17 cellular contexts compared by ENCODE assay signal in genomic region chr4:119872344-119873031, GRCh38.
DNase-seq lines count a peak whose midpoint lies in the region; ATAC-seq, FAIRE-seq and TF ChIP-seq lines count a peak whose summit lies in the region.
"Had no signal": no experiment of that assay in that cellular context is flagged by ENCODE, and none has a peak within 500 bp of the region (broad histone marks: within the 10 kb centered on the region; RNA-seq: fewer than 3 reads in every experiment).

No MANE protein-coding gene starts in this region.

- no peaks in the 10 kb centered on the region for H3K9me1 ChIP-seq in IMR-90 (ENCODE audit: insufficient read depth, low read length)

- TF ChIP-seq POLR2A in IMR-90 (IDR thresholded peaks at IDR 0.05; ENCODE audit: low read depth, low read length) = no peak
- TF ChIP-seq POLR2A in H1 (IDR thresholded peaks at IDR 0.05; ENCODE audit: control extremely low read depth in 1 of 2, low read depth in 2 of 2, low read length in 2 of 2) = no peak

- H3K4ac ChIP-seq in IMR-90 (ENCODE audit: low read depth, low read length) (no peak overlapping the region), H1 (replicated peaks; ENCODE audit: insufficient read length, low read depth, low read length) (no peak overlapping the region)

- H3K56ac ChIP-seq in IMR-90 (ENCODE audit: extremely low read depth, insufficient read depth, low read length) (no peak overlapping the region), H1 (replicated peaks; ENCODE audit: insufficient read length, low read depth, low read length) (no peak overlapping the region)

- no peak overlapping the region for H4K91ac ChIP-seq in IMR-90 (ENCODE audit: insufficient read depth, low read depth, low read length)
- no peak overlapping the region for H4K91ac ChIP-seq in H1 (replicated peaks; ENCODE audit: insufficient read length, low read length)

- dilution Hi-C loops in IMR-90 (cut with HindIII; ENCODE audit: low sequenced_read_pairs, unreplicated experiment) = no loop called here

- H3K79me1 ChIP-seq in IMR-90 (ENCODE audit: low read depth in 1 of 2, low read length in 2 of 2) (no peaks in the 10 kb centered on the region), H1 (ENCODE audit: low read depth, low read length) (no peaks in the 10 kb centered on the region)

- intact Hi-C loops in Calu3 (cut with micrococcal nuclease; ENCODE audit: unreplicated experiment) = loop anchor here (2.0 to 5.0 kb wide), 3 partner anchors 80 to 176 kb away; no protein-coding TSS in a partner anchor
- intact Hi-C loops in IMR-90 (cut with micrococcal nuclease) = loop anchor here (5.0 kb wide), 1 partner anchor 245 kb away; the partner anchor contains the start of gene PDE5A

- H3K9me3 Mint-ChIP-seq in Calu3 (ENCODE audit: low read depth, unreplicated experiment) (peaks cover 2% of the 10 kb centered on the region), mesothelial cell of epicardium (peaks cover 3% of the 10 kb centered on the region)

- H4K20me1 ChIP-seq in IMR-90 (ENCODE audit: insufficient read depth, low read length) (no peaks in the 10 kb centered on the region), H1 (replicated peaks in 1 of 2; ENCODE audit: control insufficient read depth in 1 of 2, insufficient read depth in 2 of 2, low read length in 2 of 2) (no peaks in the 10 kb centered on the region)

- H3K9ac ChIP-seq in IMR-90 (ENCODE audit: low read depth, low read length) (no peak overlapping the region), H1 (replicated peaks in 1 of 4; ENCODE audit: extremely low read depth in 1 of 4, low read depth in 3 of 4, low read length in 3 of 4) (no peak overlapping the region)
- H3K9ac ChIP-seq: KMS-11 had no signal

- H2BK20ac ChIP-seq in IMR-90 (ENCODE audit: low read depth, low read length) (no peak overlapping the region), H1 (ENCODE audit: low read length) (no peak overlapping the region)

- H3K4me1 Mint-ChIP-seq in Calu3 (ENCODE audit: low read depth, unreplicated experiment) (peaks cover 23% of the 10 kb centered on the region), mesothelial cell of epicardium (peaks cover 18% of the 10 kb centered on the region)

- ATAC-seq in IMR-90 (ENCODE audit: low read depth) (no peak), HG02884 (IDR thresholded peaks at IDR 0.05; ENCODE audit: unreplicated experiment) (no peak), HG03039 (IDR thresholded peaks at IDR 0.05; ENCODE audit: unreplicated experiment) (no peak)

- H2BK5ac ChIP-seq in IMR-90 (ENCODE audit: low read depth, low read length, poor library complexity, severe bottlenecking) (no peak overlapping the region), H1 (ENCODE audit: low read depth, low read length) (no peak overlapping the region)

- H3K36me3 Mint-ChIP-seq in Calu3 (ENCODE audit: insufficient read depth, unreplicated experiment) (peaks cover 16% of the 10 kb centered on the region), mesothelial cell of epicardium (no peaks in the 10 kb centered on the region)

- H3K9me3 ChIP-seq in IMR-90 (ENCODE audit: control insufficient read depth, insufficient read depth, low read length) (no peaks in the 10 kb centered on the region), H1 (ENCODE audit: insufficient read depth in 2 of 2, low read depth in 1 of 2, low read length in 1 of 2) (no peaks in the 10 kb centered on the region)
- H3K9me3 ChIP-seq: SJCRH30 had no signal

- H3K36me3 ChIP-seq in IMR-90 (ENCODE audit: control insufficient read depth, insufficient read depth, low read length) = no peaks in the 10 kb centered on the region
- H3K36me3 ChIP-seq in H1 (ENCODE audit: control insufficient read depth in 2 of 4, insufficient read depth in 4 of 4, low read length in 3 of 4) = no peaks in the 10 kb centered on the region
- H3K36me3 ChIP-seq: SJCRH30 had no signal

- no peak overlapping the region for H3K27ac ChIP-seq in IMR-90 (ENCODE audit: insufficient read depth, low read length)
- no peak overlapping the region for H3K27ac ChIP-seq in H1 (ENCODE audit: low read depth, low read length)
- H3K27ac ChIP-seq: C4-2B, KMS-11, SJCRH30 had no signal

- H3K4me2 ChIP-seq in IMR-90 (ENCODE audit: low read depth, low read length) (no peak overlapping the region; the same call in 1 of the 2 replicates), H1 (ENCODE audit: insufficient read depth in 1 of 2, low read depth in 2 of 2, low read length in 2 of 2) (no peak overlapping the region)
- H3K4me2 ChIP-seq: KMS-11 had no signal

- H3K4me1 ChIP-seq in IMR-90 (ENCODE audit: control insufficient read depth, insufficient read depth, low read length) = 0 out of 2 replicates have a peak, but pooled peaks cover 2% of the 10 kb centered on the region
- no peaks in the 10 kb centered on the region for H3K4me1 ChIP-seq in H1 (replicated peaks in 1 of 4; ENCODE audit: control insufficient read depth in 3 of 4, insufficient read depth in 4 of 4, low read length in 3 of 4)

- TF ChIP-seq EP300 in H1 (IDR thresholded peaks at IDR 0.05; ENCODE audit: borderline replicate concordance in 1 of 2, low read depth in 2 of 2, low read length in 2 of 2) = no peak

- FAIRE-seq in H1 (lab: Jason Lieb, UNC) = no peak

- no TSS peak for BruUV-seq in Calu3 (replicated peaks; lab: Mats Ljungman, UMichigan)
- no TSS peak for BruUV-seq in IMR-90 (replicated peaks; lab: Mats Ljungman, UMichigan)

- no peak overlapping the region for H3K4me3 ChIP-seq in IMR-90 (ENCODE audit: insufficient read depth, low read depth, low read length)
- no peak overlapping the region for H3K4me3 ChIP-seq in H1 (ENCODE audit: extremely low read depth in 1 of 4, insufficient read depth in 2 of 4, low read depth in 3 of 4, low read length in 4 of 4)
- H3K4me3 ChIP-seq: SJCRH30 had no signal

- H2AK9ac ChIP-seq in IMR-90 (replicated peaks; ENCODE audit: low read depth, low read length, poor library complexity) = no peak overlapping the region

- H3K23ac ChIP-seq in IMR-90 (ENCODE audit: low read depth, low read length) (no peak overlapping the region), H1 (ENCODE audit: insufficient read length) (no peak overlapping the region)

- 53% methylated on average over 2 of the region's 2 CpGs; no CpG with 5 or more reads in 1 of the 2 experiments for WGBS in IMR-90 (ENCODE audit: extremely low coverage in 2 of 2, insufficient read length in 1 of 2), 2 experiments
- WGBS in H1 (ENCODE audit: extremely low coverage in 1 of 2, insufficient coverage in 1 of 2, insufficient read length in 1 of 2, insufficient replicate concordance in 2 of 2, low coverage in 1 of 2, low lambda C conversion rate in 2 of 2, missing lambda C conversion rate in 1 of 2), 2 experiments = 71% methylated on average over 2 of the region's 2 CpGs; no CpG with 5 or more reads in 1 of the 2 experiments

- TF ChIP-seq CTCF in Calu3 (IDR thresholded peaks at IDR 0.05; ENCODE audit: unreplicated experiment) (no peak), IMR-90 (conservative IDR thresholded peaks at IDR 0.05; ENCODE audit: low read depth, low read length) (no peak), H1 (IDR thresholded peaks at IDR 0.05; ENCODE audit: control extremely low read depth in 1 of 3, insufficient read depth in 1 of 3, low read depth in 1 of 3, low read length in 3 of 3) (no peak), mesothelial cell of epicardium (IDR thresholded peaks at IDR 0.05; ENCODE audit: unreplicated experiment) (no peak)

- H4K8ac ChIP-seq in IMR-90 (ENCODE audit: low read depth in 2 of 2, low read length in 2 of 2) (no peak overlapping the region), H1 (ENCODE audit: extremely low read depth, insufficient read depth, low read length) (no peak overlapping the region)

- H4K5ac ChIP-seq in IMR-90 (ENCODE audit: low read depth, low read length) (no peak overlapping the region), H1 (ENCODE audit: insufficient read length, low read depth, low read length) (no peak overlapping the region)

- H2AK5ac ChIP-seq in IMR-90 (ENCODE audit: low read depth, low read length) (no peak overlapping the region), H1 (ENCODE audit: low read depth, low read length) (no peak overlapping the region)

- H3K27ac Mint-ChIP-seq in Calu3 (ENCODE audit: unreplicated experiment) (peak overlapping the region; percentile 92), mesothelial cell of epicardium (peak overlapping the region; percentile 26)

- H3K23me2 ChIP-seq in H1 (ENCODE audit: low read depth, low read length) = no peaks in the 10 kb centered on the region

- H2BK120ac ChIP-seq in IMR-90 (ENCODE audit: low read depth, low read length) = no peak overlapping the region
- H2BK120ac ChIP-seq in H1 (replicated peaks; ENCODE audit: low read depth, low read length) = no peak overlapping the region

- H3K79me2 ChIP-seq in H1 (ENCODE audit: control insufficient read depth in 1 of 2, insufficient read depth in 2 of 2, low read length in 2 of 2) = no peaks in the 10 kb centered on the region

- TF ChIP-seq RAD21 in IMR-90 (IDR thresholded peaks at IDR 0.05; ENCODE audit: low read length) (no peak), H1 (IDR thresholded peaks at IDR 0.05 in 1 of 2, conservative IDR thresholded peaks at IDR 0.05 in 1 of 2; ENCODE audit: low read depth in 2 of 2, low read length in 2 of 2) (no peak)

- peak; percentile 3 for DNase-seq in Calu3
- no peak for DNase-seq in IMR-90
- no peak for DNase-seq in H1 (ENCODE audit: low read depth in 1 of 2, low spot score in 2 of 2)
- no peak for DNase-seq in mesothelial cell of epicardium (ENCODE audit: low spot score in 2 of 2, unreplicated experiment in 2 of 2)
- no peak for DNase-seq in OCI-M1 (lab: John Stamatoyannopoulos, UW)
- no peak for DNase-seq in stimulated activated CD4-positive, alpha-beta T cell treated with anti-CD3 and anti-CD28 coated beads, Interleukin-4, amount 100 ng/mL, for 1 hour
- DNase-seq: DMS79 treated with DMSO at 0.1 percent for 48 hours, HCEC 1CT, NCI-H1436 treated with DMSO at 0.1 percent for 48 hours, NCI-H2081 treated with DMSO at 0.1 percent for 48 hours, NCI-H2227 treated with DMSO at 0.1 percent for 48 hours, RPMI8226 had no signal

- POLR2A ChIA-PET in IMR-90 (lab: Charles Lee; ENCODE audit: unreplicated experiment) (no interaction called here), H1 (lab: Charles Lee; ENCODE audit: partially characterized antibody) (interaction anchor here (0.8 kb wide), 1 partner anchor 10 kb away, joined by 3 read pairs; no protein-coding TSS in a partner anchor)

- CTCF ChIA-PET in Calu3 (lab: Charles Lee) = interaction anchor here (0.9 kb wide), 1 partner anchor 244 kb away, joined by 3 read pairs; the partner anchor contains the start of gene PDE5A
- CTCF ChIA-PET in IMR-90 (lab: Yijun Ruan, JAX) = interaction anchor here (0.5 to 0.7 kb wide), 2 partner anchors 10 to 1298 kb away, joined by 3 read pairs; no protein-coding TSS in a partner anchor
- CTCF ChIA-PET in H1 (lab: Charles Lee; ENCODE audit: partially characterized antibody) = interaction anchor here (0.6 to 1.4 kb wide), 5 partner anchors 11 to 166 kb away, joined by 3 to 4 read pairs (median 3); no protein-coding TSS in a partner anchor

- H3K14ac ChIP-seq in IMR-90 (replicated peaks; ENCODE audit: low read depth, low read length) (no peak overlapping the region), H1 (ENCODE audit: insufficient read length) (no peak overlapping the region)

- H2AFZ ChIP-seq in IMR-90 (replicated peaks; ENCODE audit: low read length, poor library complexity) (no peak overlapping the region), H1 (ENCODE audit: low read length) (0 out of 2 replicates have a peak overlapping the region, but pooled peaks have one; percentile 56)

- in situ Hi-C loops in IMR-90 (cut with MboI; ENCODE audit: low sequenced_read_pairs) = no loop called here

- H3K27me3 Mint-ChIP-seq in Calu3 (ENCODE audit: unreplicated experiment) = no peaks in the 10 kb centered on the region
- H3K27me3 Mint-ChIP-seq in mesothelial cell of epicardium (ENCODE audit: low read depth) = peaks cover 2% of the 10 kb centered on the region

- no peak overlapping the region for H2BK12ac ChIP-seq in H1 (ENCODE audit: low read depth, low read length)

- H3K4me3 Mint-ChIP-seq in Calu3 (ENCODE audit: low read depth, unreplicated experiment) (peak overlapping the region; percentile 22), mesothelial cell of epicardium (no peak overlapping the region)

- H2BK15ac ChIP-seq in IMR-90 (ENCODE audit: low read depth, low read length) (no peak overlapping the region), H1 (ENCODE audit: low read length) (no peak overlapping the region)

- H3K18ac ChIP-seq in IMR-90 (ENCODE audit: low read depth, low read length) (no peak overlapping the region), H1 (ENCODE audit: extremely low read depth, low read length) (no peak overlapping the region)

- H3K27me3 ChIP-seq in IMR-90 (ENCODE audit: control insufficient read depth, insufficient read depth, low read length) (no peaks in the 10 kb centered on the region), H1 (replicated peaks in 1 of 4; ENCODE audit: control insufficient read depth in 3 of 4, extremely low read depth in 1 of 4, insufficient read depth in 3 of 4, low read length in 3 of 4) (no peaks in the 10 kb centered on the region)
- H3K27me3 ChIP-seq: SJCRH30 had no signal
